ENCODE assay signal across 1 cellular context in genomic region chr17:16435951-16436886, GRCh38.
TF ChIP-seq lines count a peak whose summit lies in the region.

No MANE protein-coding gene starts in this region.

TF ChIP-seq in HepG2, 621 proteins besides CTCF, POLR2A, EP300 and RAD21 (continued from another document and continues in another):
- TF ChIP-seq RERE (CRISPR knock-in tag; IDR thresholded peaks at IDR 0.05; ENCODE audit: low read depth) (no peak), CBX2 (IDR thresholded peaks at IDR 0.05; ENCODE audit: low read depth, low read length) (no peak), CBX2 (CRISPR knock-in tag; IDR thresholded peaks at IDR 0.05; ENCODE audit: low read depth) (no peak), ZFP36L1 (CRISPR knock-in tag; IDR thresholded peaks at IDR 0.05) (no peak), EED (CRISPR knock-in tag; IDR thresholded peaks at IDR 0.05) (0 out of 2 replicates have a peak, but pooled peaks have one; percentile 3), ZNF646 (CRISPR knock-in tag; IDR thresholded peaks at IDR 0.05) (no peak), PLRG1 (conservative IDR thresholded peaks at IDR 0.05) (no peak), ZNF557 (CRISPR knock-in tag; IDR thresholded peaks at IDR 0.05) (no peak), NCOR1 (IDR thresholded peaks at IDR 0.05; ENCODE audit: borderline replicate concordance, low read length) (no peak), PHF21A (CRISPR knock-in tag; IDR thresholded peaks at IDR 0.05) (no peak), GABPA (IDR thresholded peaks at IDR 0.05; ENCODE audit: low read depth, low read length) (no peak), GABPA (CRISPR knock-in tag; IDR thresholded peaks at IDR 0.05; ENCODE audit: low read depth) (no peak), BRCA1 (CRISPR knock-in tag; IDR thresholded peaks at IDR 0.05) (no peak), ZNF460 (CRISPR knock-in tag; IDR thresholded peaks at IDR 0.05; ENCODE audit: borderline replicate concordance) (no peak), EZH2 (conservative IDR thresholded peaks at IDR 0.05; ENCODE audit: low read depth, low read length) (no peak), MYPOP (CRISPR knock-in tag; IDR thresholded peaks at IDR 0.05) (no peak), NFYB (CRISPR knock-in tag; IDR thresholded peaks at IDR 0.05) (no peak), SNAPC4 (CRISPR knock-in tag; IDR thresholded peaks at IDR 0.05) (no peak), ZNF160 (CRISPR knock-in tag; IDR thresholded peaks at IDR 0.05) (0 out of 2 replicates have a peak, but pooled peaks have one; percentile 49), MZF1 (CRISPR knock-in tag; IDR thresholded peaks at IDR 0.05; ENCODE audit: borderline replicate concordance) (0 out of 2 replicates have a peak, but pooled peaks have one; percentile 63), PHF5A (CRISPR knock-in tag; IDR thresholded peaks at IDR 0.05; ENCODE audit: low read depth, unreplicated experiment) (no peak), KDM5A (IDR thresholded peaks at IDR 0.05; ENCODE audit: borderline replicate concordance, low read length) (no peak), ZNF232 (CRISPR knock-in tag; IDR thresholded peaks at IDR 0.05; ENCODE audit: borderline replicate concordance) (no peak), NR3C1 (CRISPR knock-in tag; IDR thresholded peaks at IDR 0.05) (no peak), PBX3 (CRISPR knock-in tag; IDR thresholded peaks at IDR 0.05; ENCODE audit: borderline replicate concordance) (no peak), YEATS2 (CRISPR knock-in tag; IDR thresholded peaks at IDR 0.05; ENCODE audit: borderline replicate concordance) (no peak), BATF2 (CRISPR knock-in tag; IDR thresholded peaks at IDR 0.05) (no peak), PATZ1 (CRISPR knock-in tag; IDR thresholded peaks at IDR 0.05) (peak; percentile 40), ZSCAN22 (CRISPR knock-in tag; IDR thresholded peaks at IDR 0.05) (no peak), ZNF230 (CRISPR knock-in tag; IDR thresholded peaks at IDR 0.05) (no peak), ZNF724P (CRISPR knock-in tag; IDR thresholded peaks at IDR 0.05; ENCODE audit: borderline replicate concordance) (no peak), ZSCAN12 (CRISPR knock-in tag; IDR thresholded peaks at IDR 0.05) (no peak), ZNF788 (CRISPR knock-in tag; IDR thresholded peaks at IDR 0.05; ENCODE audit: borderline replicate concordance) (no peak), ZMYM3 (CRISPR knock-in tag; IDR thresholded peaks at IDR 0.05) (no peak; the same call in 1 of the 2 replicates), RBM39 (IDR thresholded peaks at IDR 0.05; ENCODE audit: low read depth, low read length, poor library complexity, severe bottlenecking) (no peak), ATF7-NPFF (CRISPR knock-in tag; IDR thresholded peaks at IDR 0.05; ENCODE audit: low read depth) (no peak), ZNF768 (CRISPR knock-in tag; IDR thresholded peaks at IDR 0.05) (no peak), SNAPC2 (CRISPR knock-in tag; IDR thresholded peaks at IDR 0.05) (no peak), GATA4 (IDR thresholded peaks at IDR 0.05; ENCODE audit: borderline replicate concordance, low read depth) (no peak), TAF1 (CRISPR knock-in tag; IDR thresholded peaks at IDR 0.05) (0 out of 2 replicates have a peak, but pooled peaks have one; percentile 14), NAIF1 (CRISPR knock-in tag; IDR thresholded peaks at IDR 0.05; ENCODE audit: borderline replicate concordance) (no peak), ZNF740 (CRISPR knock-in tag; IDR thresholded peaks at IDR 0.05) (no peak)
